8 cellular contexts compared by ENCODE assay signal in the genomic region with DNA sequence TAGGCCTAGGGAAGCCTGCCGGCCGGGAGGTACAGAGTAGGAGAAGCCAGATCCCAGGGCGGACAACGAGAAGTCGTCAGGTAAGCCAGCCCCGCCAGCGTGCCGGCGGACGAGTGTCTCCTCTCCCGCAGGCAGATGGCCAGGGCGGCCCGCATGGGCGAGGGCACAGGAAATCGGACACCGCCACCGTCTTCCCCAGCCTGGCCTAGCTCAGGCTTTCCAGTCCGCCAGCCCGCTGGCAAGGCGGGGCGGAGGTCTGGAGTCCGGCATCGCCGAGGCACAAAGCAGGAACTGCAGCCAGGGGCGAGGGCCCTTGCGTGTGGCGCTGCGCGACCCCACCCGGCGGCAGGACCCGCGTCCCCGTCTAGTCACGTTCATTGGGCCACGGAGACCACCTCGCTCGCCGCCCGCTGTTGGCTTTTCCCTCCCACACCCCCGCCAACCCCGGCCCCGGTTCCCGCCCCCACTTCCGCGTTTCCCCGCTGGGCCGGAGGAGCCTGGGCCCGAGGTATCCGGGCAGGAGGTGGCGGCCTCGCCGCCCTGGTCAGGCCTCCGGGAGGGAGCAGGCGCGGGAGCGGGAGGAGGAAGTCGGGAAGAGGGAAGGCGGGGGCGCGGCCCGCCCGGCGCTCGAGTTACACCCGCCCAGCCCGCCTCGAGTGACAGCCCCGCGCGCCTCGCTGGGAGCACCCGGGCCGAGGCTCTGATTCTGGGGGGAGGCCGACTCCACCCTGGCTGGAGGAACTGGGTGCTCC. TPM values are rescaled to one million over a fixed set of nuclear protein-coding genes. Genes with fewer than 3 reads are reported as not detected.
DNase-seq lines count a peak whose midpoint lies in the region; ATAC-seq and TF ChIP-seq lines count a peak whose summit lies in the region.

A gene (plus strand): TSS at position 655 of the 752 bp plus-strand sequence. CDS start 39,727 bp downstream, outside the sequence.

- H3K36me3 ChIP-seq in DND-41 (ENCODE audit: insufficient read depth, low read length): no peaks in the 10 kb centered on the region
- H3K36me3 ChIP-seq in SK-N-MC (ENCODE audit: insufficient read depth, low read length): no peaks in the 10 kb centered on the region

- CTCF ChIA-PET in activated naive CD4-positive, alpha-beta T cell treated with anti-CD3 and anti-CD28 coated beads, Interleukin-2, amount 10 ng/mL, durations not matched to agents 7 days and 5 days (lab: Charles Lee): interaction anchor here (1.4 to 1.9 kb wide), 3 partner anchors 101 to 866 kb away, joined by 3 to 6 read pairs (median 5); no protein-coding TSS in a partner anchor

- no peaks in the 10 kb centered on the region for H3K9me3 ChIP-seq in DND-41 (ENCODE audit: insufficient read depth, low read length, severe bottlenecking)
- H3K9me3 ChIP-seq in SK-N-MC (ENCODE audit: low read depth, low read length): no peaks in the 10 kb centered on the region

- no peaks in the 10 kb centered on the region for H3K27me3 Mint-ChIP-seq in IgD-negative memory B cell
- peaks cover 8% of the 10 kb centered on the region for H3K27me3 Mint-ChIP-seq in activated naive CD4-positive, alpha-beta T cell treated with anti-CD3 and anti-CD28 coated beads, Interleukin-2, amount 10 ng/mL, durations not matched to agents 7 days and 5 days

- H3K27ac Mint-ChIP-seq in IgD-negative memory B cell: peak within 1 kb of the TSS; percentile 80 to 98 (median 96)
- peak within 1 kb of the TSS; percentile 80 for H3K27ac Mint-ChIP-seq in activated naive CD4-positive, alpha-beta T cell treated with anti-CD3 and anti-CD28 coated beads, Interleukin-2, amount 10 ng/mL, durations not matched to agents 7 days and 5 days

- peak; percentile 49 for DNase-seq in DND-41
- no peak for DNase-seq in SK-N-MC (ENCODE audit: low read depth, low spot score)
- DNase-seq in activated naive CD4-positive, alpha-beta T cell treated with anti-CD3 and anti-CD28 coated beads, Interleukin-2, amount 10 ng/mL, durations not matched to agents 7 days and 5 days: peak; percentile 76
- peak; percentile 66 for DNase-seq in germinal center (ENCODE audit: low spot score)
- DNase-seq in nucleus accumbens (lab: John Stamatoyannopoulos, UW): peak in 55 of 56 donors; percentile 20 to 92 (median 77)

- peak within 1 kb of the TSS; percentile 95 to 99 (median 96) for H3K4me3 Mint-ChIP-seq in IgD-negative memory B cell
- peak within 1 kb of the TSS; percentile 85 for H3K4me3 Mint-ChIP-seq in activated naive CD4-positive, alpha-beta T cell treated with anti-CD3 and anti-CD28 coated beads, Interleukin-2, amount 10 ng/mL, durations not matched to agents 7 days and 5 days

- H3K4me3 ChIP-seq in DND-41 (ENCODE audit: low read depth in 1 of 2, low read length in 2 of 2) (peak within 1 kb of the TSS; percentile 31 to 63; a peak in 3 of 4 replicates), SK-N-MC (peak within 1 kb of the TSS; percentile 76)

- H3K36me3 Mint-ChIP-seq in IgD-negative memory B cell: peaks cover 3% of the 10 kb centered on the region
- H3K36me3 Mint-ChIP-seq in activated naive CD4-positive, alpha-beta T cell treated with anti-CD3 and anti-CD28 coated beads, Interleukin-2, amount 10 ng/mL, durations not matched to agents 7 days and 5 days: peaks cover 14% of the 10 kb centered on the region

- peak within 1 kb of the TSS; percentile 72 for H3K4me2 ChIP-seq in DND-41 (ENCODE audit: insufficient read depth, low read length)

- no peaks in the 10 kb centered on the region for H3K79me2 ChIP-seq in DND-41 (ENCODE audit: insufficient read depth, low read length)

- H3K27me3 ChIP-seq in DND-41 (ENCODE audit: insufficient read depth, low read length, poor library complexity): no peaks in the 10 kb centered on the region

- H4K20me1 ChIP-seq in DND-41 (ENCODE audit: insufficient read depth, low read length): no peaks in the 10 kb centered on the region

- H3K27ac ChIP-seq in DND-41 (ENCODE audit: low read length): peak within 1 kb of the TSS; percentile 78
- no peak within 1 kb of the TSS for H3K27ac ChIP-seq in SK-N-MC
- H3K27ac ChIP-seq in temporal lobe (ENCODE audit: low read depth, low read length): peak within 1 kb of the TSS; percentile 92

- peak within 1 kb of the TSS; percentile 94 for H2AFZ ChIP-seq in DND-41 (ENCODE audit: low read depth, low read length)

- no peaks in the 10 kb centered on the region for H3K9me3 Mint-ChIP-seq in IgD-negative memory B cell
- no peaks in the 10 kb centered on the region for H3K9me3 Mint-ChIP-seq in activated naive CD4-positive, alpha-beta T cell treated with anti-CD3 and anti-CD28 coated beads, Interleukin-2, amount 10 ng/mL, durations not matched to agents 7 days and 5 days

- H3K4me1 Mint-ChIP-seq in IgD-negative memory B cell: peaks cover 17 to 31% (median 29%) of the 10 kb centered on the region in 3 donors
- H3K4me1 Mint-ChIP-seq in activated naive CD4-positive, alpha-beta T cell treated with anti-CD3 and anti-CD28 coated beads, Interleukin-2, amount 10 ng/mL, durations not matched to agents 7 days and 5 days: peaks cover 42% of the 10 kb centered on the region

- TF ChIP-seq CTCF in DND-41 (IDR thresholded peaks at IDR 0.05; ENCODE audit: borderline replicate concordance, extremely low read depth, low read length, poor library complexity, severe bottlenecking): no peak

- H3K4me1 ChIP-seq in DND-41 (ENCODE audit: insufficient read depth, low read length): peaks cover 29% of the 10 kb centered on the region

- ATAC-seq in DND-41 (ENCODE audit: insufficient read depth, low read depth) (peak; percentile 79), GM21529 (IDR thresholded peaks at IDR 0.05; ENCODE audit: unreplicated experiment) (peak; percentile 50)

- peak within 1 kb of the TSS; percentile 66 for H3K9ac ChIP-seq in DND-41 (ENCODE audit: low read depth, low read length)
- peak within 1 kb of the TSS; percentile 64 for H3K9ac ChIP-seq in SK-N-MC (ENCODE audit: insufficient read length)

RNA-seq across cellular contexts. Expression of the gene that starts here (rescaled TPM):
- polyA plus RNA-seq in IgD-negative memory B cell: 6.5 TPM
- total RNA-seq in temporal lobe: 139 TPM
